ENCODE assay signal across 19 cellular contexts in genomic region chr14:76015668-76016067, GRCh38. TPM values are rescaled to one million over a fixed set of nuclear protein-coding genes. Genes with fewer than 3 reads are reported as not detected.
DNase-seq lines count a peak whose midpoint lies in the region; ATAC-seq, FAIRE-seq and TF ChIP-seq lines count a peak whose summit lies in the region.
"Had no signal": no experiment of that assay in that cellular context is flagged by ENCODE, and none has a peak within 500 bp of the region (broad histone marks: within the 10 kb centered on the region; RNA-seq: fewer than 3 reads in every experiment).

No MANE protein-coding gene starts in this region.

- H3K27ac Mint-ChIP-seq in neural crest cell (ENCODE audit: unreplicated experiment) = peak overlapping the region; percentile 45
- no peak overlapping the region for H3K27ac Mint-ChIP-seq in natural killer cell treated with Interleukin-12 subunit alpha and Interleukin-12 subunit beta and Interleukin-15 and Interleukin-18, amount 100 ng/mL, for 72 hours
- H3K27ac Mint-ChIP-seq: HFFc6; T-helper 1 cell treated with Interleukin-12 subunit alpha and Interleukin-12 subunit beta and Interleukin-4 antibody, amounts not matched to agents 30 μg/mL and 1 μg/mL, for 36 hours had no signal

- peaks cover 15% of the 10 kb centered on the region for H3K4me1 Mint-ChIP-seq in neural crest cell
- H3K4me1 Mint-ChIP-seq in natural killer cell treated with Interleukin-12 subunit alpha and Interleukin-12 subunit beta and Interleukin-15 and Interleukin-18, amount 100 ng/mL, for 72 hours (ENCODE audit: low read depth in 2 of 2) = no peaks in the 10 kb centered on the region

- H3K9me3 Mint-ChIP-seq in neural crest cell = peaks cover 14% of the 10 kb centered on the region
- peaks cover 10% of the 10 kb centered on the region for H3K9me3 Mint-ChIP-seq in natural killer cell treated with Interleukin-12 subunit alpha and Interleukin-12 subunit beta and Interleukin-15 and Interleukin-18, amount 100 ng/mL, for 72 hours

- ATAC-seq in natural killer cell treated with Interleukin-12 subunit alpha and Interleukin-12 subunit beta and Interleukin-15 and Interleukin-18, amount 100 ng/mL, for 72 hours = no peak

- H3K27me3 Mint-ChIP-seq in neural crest cell (ENCODE audit: low read depth) = no peaks in the 10 kb centered on the region
- no peaks in the 10 kb centered on the region for H3K27me3 Mint-ChIP-seq in natural killer cell treated with Interleukin-12 subunit alpha and Interleukin-12 subunit beta and Interleukin-15 and Interleukin-18, amount 100 ng/mL, for 72 hours

- peak; percentile 76 for FAIRE-seq in GM12891 (lab: Jason Lieb, UNC)
- FAIRE-seq: G401.6 had no signal

- H3K36me3 Mint-ChIP-seq in neural crest cell (ENCODE audit: low read depth) = peaks cover 64% of the 10 kb centered on the region
- peaks cover 42% of the 10 kb centered on the region for H3K36me3 Mint-ChIP-seq in natural killer cell treated with Interleukin-12 subunit alpha and Interleukin-12 subunit beta and Interleukin-15 and Interleukin-18, amount 100 ng/mL, for 72 hours

- in situ Hi-C loops in KBM-7 (cut with MboI; ENCODE audit: low pct_unique_long_range_greater_than_20kb, low sequenced_read_pairs) = no loop called here

- TF ChIP-seq POLR2A in GM12891 (IDR thresholded peaks at IDR 0.05; ENCODE audit: low read depth, low read length) = no peak

- H3K4me3 Mint-ChIP-seq in neural crest cell = no peak overlapping the region
- H3K4me3 Mint-ChIP-seq in natural killer cell treated with Interleukin-12 subunit alpha and Interleukin-12 subunit beta and Interleukin-15 and Interleukin-18, amount 100 ng/mL, for 72 hours = no peak overlapping the region
- H3K4me3 Mint-ChIP-seq: HFFc6; T-helper 1 cell treated with Interleukin-12 subunit alpha and Interleukin-12 subunit beta and Interleukin-4 antibody, amounts not matched to agents 30 μg/mL and 1 μg/mL, for 36 hours had no signal

- no peak for TF ChIP-seq CTCF in neural crest cell (conservative IDR thresholded peaks at IDR 0.05)

- no peak for DNase-seq in GM12891 (ENCODE audit: insufficient read length, low spot score)
- DNase-seq in LHCN-M2 (ENCODE audit: low read depth) = peak; percentile 10
- peak; percentile 4 for DNase-seq in RPMI7951 (ENCODE audit: low read depth)
- no peak for DNase-seq in neural crest cell (ENCODE audit: low read depth, low spot score)
- no peak for DNase-seq in KBM-7
- no peak for DNase-seq in CD1c-positive myeloid dendritic cell (ENCODE audit: extremely low spot score)
- no peak for DNase-seq in natural killer cell treated with Interleukin-12 subunit alpha and Interleukin-12 subunit beta and Interleukin-15 and Interleukin-18, amount 100 ng/mL, for 72 hours (ENCODE audit: low spot score)
- DNase-seq: ACHN, DMS79 treated with DMSO at 0.1 percent for 48 hours, H7, HFFc6, Kasumi-1, NCI-H1417 treated with DMSO at 0.1 percent for 48 hours, NCI-H1930, NCI-H446 treated with DMSO at 0.1 percent for 48 hours, NCI-H774, PC-9 had no signal

TF ChIP-seq in GM12891, 5 proteins besides CTCF, POLR2A, EP300 and RAD21:
- TF ChIP-seq TAF1 (IDR thresholded peaks at IDR 0.05; ENCODE audit: low read depth, low read length) (no peak), POU2F2 (IDR thresholded peaks at IDR 0.05; ENCODE audit: low read depth, low read length) (no peak), SPI1 (IDR thresholded peaks at IDR 0.05; ENCODE audit: low read depth, low read length) (no peak)
TF ChIP-seq in GM12891: peak in this region for 0.

RNA-seq across cellular contexts. Expression of gene IFT43, which starts 30.1 kb away (rescaled TPM):
- polyA plus RNA-seq in GM12891 (2012; ENCODE audit: low read depth, missing spikeins) = 17.6 TPM
- 24.7 and 35.0 TPM in 2 replicates for total RNA-seq in LHCN-M2 (2014; rRNA removed)
- polyA plus RNA-seq in LHCN-M2 (2012) = 47.6 TPM
- total RNA-seq in RPMI7951 (2014; rRNA removed; shearing (Covaris generic)) = 38.5 and 41.6 TPM in 2 replicates
- 32.8 and 34.1 TPM in 2 replicates for total RNA-seq in neural crest cell
- 10 to 100 TPM in 1 of 2 donors, 1 to 10 TPM in 1; 7.9 to 11.5 TPM for total RNA-seq in natural killer cell treated with Interleukin-12 subunit alpha and Interleukin-12 subunit beta and Interleukin-15 and Interleukin-18, amount 100 ng/mL, for 72 hours

RNA-seq across cellular contexts. Expression of gene TGFB3, which starts 33.9 kb away (rescaled TPM):
- 1.1 TPM for polyA plus RNA-seq in GM12891 (2012; ENCODE audit: low read depth, missing spikeins)
- total RNA-seq in LHCN-M2 (2014; rRNA removed) (2.4 and 3.2 TPM in 2 replicates), neural crest cell (4.6 and 5.5 TPM in 2 replicates)
- polyA plus RNA-seq in LHCN-M2 (2012) = 1.9 TPM
- total RNA-seq in RPMI7951 (2014; rRNA removed; shearing (Covaris generic)) = 1.8 and 3.6 TPM in 2 replicates
- total RNA-seq in natural killer cell treated with Interleukin-12 subunit alpha and Interleukin-12 subunit beta and Interleukin-15 and Interleukin-18, amount 100 ng/mL, for 72 hours = 1 to 10 TPM; 1.4 to 3.8 TPM

Comparison
In these comparisons a context has a peak if more than half of its experiments do, and no peak if none do; other contexts are left out.
1. DNase-seq: peak in LHCN-M2 (single experiment) and RPMI7951 (single experiment); none in GM12891 (single experiment), neural crest cell (single experiment), KBM-7 (single experiment), CD1c-positive myeloid dendritic cell (single experiment) and natural killer cell treated with Interleukin-12 subunit alpha and Interleukin-12 subunit beta and Interleukin-15 and Interleukin-18, amount 100 ng/mL, for 72 hours (single experiment).